ENCODE assay signal across 19 cellular contexts in genomic region chr5:57417320-57417719, GRCh38.
A peak's percentile ranks its signal among the peaks of the same experiment; 100 is the strongest.
DNase-seq lines count a peak whose midpoint lies in the region; ATAC-seq, FAIRE-seq and TF ChIP-seq lines count a peak whose summit lies in the region.
"Had no signal": no experiment of that assay in that cellular context is flagged by ENCODE, and none has a peak within 500 bp of the region (broad histone marks: within the 10 kb centered on the region; RNA-seq: fewer than 3 reads in every experiment).

No MANE protein-coding gene starts in this region.

- H2BK12ac ChIP-seq in H1 (ENCODE audit: low read depth, low read length): 0 out of 2 replicates have a peak overlapping the region, but pooled peaks have one; percentile 2

- ATAC-seq in HepG2 (no peak), right lobe of liver (no peak)
- ATAC-seq in stimulated activated effector memory CD8-positive, alpha-beta T cell treated with anti-CD3 and anti-CD28 coated beads, Interleukin-12 subunit alpha, Interleukin-12 subunit beta, amount 100 ng/mL, for 72 hours: peak; percentile 16
- ATAC-seq: CD8-positive, alpha-beta T cell had no signal

- no peak overlapping the region for H3K4me3 Mint-ChIP-seq in stimulated activated effector memory CD8-positive, alpha-beta T cell treated with anti-CD3 and anti-CD28 coated beads, Interleukin-12 subunit alpha, Interleukin-12 subunit beta, amount 100 ng/mL, for 72 hours
- no peak overlapping the region for H3K4me3 Mint-ChIP-seq in progenitor cell of endocrine pancreas (ENCODE audit: low read depth)
- H3K4me3 Mint-ChIP-seq: B cell; CD8-positive, alpha-beta T cell had no signal

- no peak for TF ChIP-seq RAD21 in HepG2 (CRISPR knock-in tag; IDR thresholded peaks at IDR 0.05)
- TF ChIP-seq RAD21 in H1 (IDR thresholded peaks at IDR 0.05 in 1 of 2, conservative IDR thresholded peaks at IDR 0.05 in 1 of 2; ENCODE audit: low read depth in 2 of 2, low read length in 2 of 2): no peak

- H3K9me3 Mint-ChIP-seq in stimulated activated effector memory CD8-positive, alpha-beta T cell treated with anti-CD3 and anti-CD28 coated beads, Interleukin-12 subunit alpha, Interleukin-12 subunit beta, amount 100 ng/mL, for 72 hours: no peaks in the 10 kb centered on the region
- H3K9me3 Mint-ChIP-seq in progenitor cell of endocrine pancreas (ENCODE audit: low read depth): peaks cover 4% of the 10 kb centered on the region
- H3K9me3 Mint-ChIP-seq: CD8-positive, alpha-beta T cell had no signal

- TF ChIP-seq CTCF in HepG2 (CRISPR knock-in tag; IDR thresholded peaks at IDR 0.05): no peak
- no peak for TF ChIP-seq CTCF in right lobe of liver (IDR thresholded peaks at IDR 0.05)
- TF ChIP-seq CTCF in H1 (IDR thresholded peaks at IDR 0.05; ENCODE audit: control extremely low read depth in 1 of 3, insufficient read depth in 1 of 3, low read depth in 1 of 3, low read length in 3 of 3): no peak
- no peak for TF ChIP-seq CTCF in progenitor cell of endocrine pancreas (IDR thresholded peaks at IDR 0.05; ENCODE audit: unreplicated experiment)

- H3K9ac ChIP-seq in HepG2 (ENCODE audit: insufficient read depth, low read depth, low read length): no peak overlapping the region
- no peak overlapping the region for H3K9ac ChIP-seq in H1 (replicated peaks in 1 of 4; ENCODE audit: extremely low read depth in 1 of 4, low read depth in 3 of 4, low read length in 3 of 4)
- H3K9ac ChIP-seq: BLaER1 treated with 17β-estradiol and CSF1 and Interleukin-3, amounts not matched to agents 10 nM and 100 nM; GM23248 had no signal

- H3K4me3 ChIP-seq in HepG2 (replicated peaks in 1 of 3; ENCODE audit: insufficient read depth in 1 of 3, low read depth in 2 of 3, low read length in 3 of 3): no peak overlapping the region
- H3K4me3 ChIP-seq in right lobe of liver: no peak overlapping the region
- H3K4me3 ChIP-seq in H1 (ENCODE audit: extremely low read depth in 1 of 4, insufficient read depth in 2 of 4, low read depth in 3 of 4, low read length in 4 of 4): no peak overlapping the region
- H3K4me3 ChIP-seq: BLaER1 treated with 17β-estradiol and CSF1 and Interleukin-3, amounts not matched to agents 10 nM and 100 nM; GM23248 had no signal

- intact Hi-C loops in HepG2 (cut with micrococcal nuclease; ENCODE audit: unreplicated experiment): no loop called here
- intact Hi-C loops in right lobe of liver (cut with DNase I): no loop called here

- H4K20me1 ChIP-seq in HepG2 (ENCODE audit: insufficient read depth, low read length): no peaks in the 10 kb centered on the region
- H4K20me1 ChIP-seq in H1 (replicated peaks in 1 of 2; ENCODE audit: control insufficient read depth in 1 of 2, insufficient read depth in 2 of 2, low read length in 2 of 2): no peaks in the 10 kb centered on the region
- H4K20me1 ChIP-seq: BLaER1 treated with 17β-estradiol and CSF1 and Interleukin-3, amounts not matched to agents 10 nM and 100 nM had no signal

- no peak overlapping the region for H4K5ac ChIP-seq in H1 (ENCODE audit: insufficient read length, low read depth, low read length)

- no peak overlapping the region for H3K27ac Mint-ChIP-seq in stimulated activated effector memory CD8-positive, alpha-beta T cell treated with anti-CD3 and anti-CD28 coated beads, Interleukin-12 subunit alpha, Interleukin-12 subunit beta, amount 100 ng/mL, for 72 hours
- H3K27ac Mint-ChIP-seq in progenitor cell of endocrine pancreas: no peak overlapping the region
- H3K27ac Mint-ChIP-seq: B cell; CD8-positive, alpha-beta T cell had no signal

- no peak overlapping the region for H2BK15ac ChIP-seq in H1 (ENCODE audit: low read length)

- H3K4me1 ChIP-seq in HepG2 (ENCODE audit: insufficient read depth, low read length): no peaks in the 10 kb centered on the region
- peaks cover 0 to 5% (median under 1%) of the 10 kb centered on the region in 4 donors for H3K4me1 ChIP-seq in right lobe of liver
- H3K4me1 ChIP-seq in H1 (replicated peaks in 1 of 4; ENCODE audit: control insufficient read depth in 3 of 4, insufficient read depth in 4 of 4, low read length in 3 of 4): no peaks in the 10 kb centered on the region
- H3K4me1 ChIP-seq: BLaER1 treated with 17β-estradiol and CSF1 and Interleukin-3, amounts not matched to agents 10 nM and 100 nM had no signal

- H3K4me2 ChIP-seq in HepG2 (ENCODE audit: low read depth, low read length): no peak overlapping the region
- no peak overlapping the region for H3K4me2 ChIP-seq in H1 (ENCODE audit: insufficient read depth in 1 of 2, low read depth in 2 of 2, low read length in 2 of 2)
- H3K4me2 ChIP-seq: BLaER1 treated with 17β-estradiol and CSF1 and Interleukin-3, amounts not matched to agents 10 nM and 100 nM had no signal

- no peak overlapping the region for H3K27ac ChIP-seq in HepG2 (ENCODE audit: extremely low read length, insufficient read depth, low read length)
- H3K27ac ChIP-seq in right lobe of liver: no peak overlapping the region
- H3K27ac ChIP-seq in H1 (ENCODE audit: low read depth, low read length): no peak overlapping the region
- H3K27ac ChIP-seq: BLaER1 treated with 17β-estradiol and CSF1 and Interleukin-3, amounts not matched to agents 10 nM and 100 nM; GM23248 had no signal

- H3K27me3 ChIP-seq in HepG2 (ENCODE audit: control insufficient read depth in 1 of 2, insufficient read depth in 2 of 2, low read length in 2 of 2) (no peaks in the 10 kb centered on the region), right lobe of liver (no peaks in the 10 kb centered on the region), H1 (replicated peaks in 1 of 4; ENCODE audit: control insufficient read depth in 3 of 4, extremely low read depth in 1 of 4, insufficient read depth in 3 of 4, low read length in 3 of 4) (no peaks in the 10 kb centered on the region)
- H3K27me3 ChIP-seq: BLaER1 treated with 17β-estradiol and CSF1 and Interleukin-3, amounts not matched to agents 10 nM and 100 nM had no signal

- H3K14ac ChIP-seq in H1 (ENCODE audit: insufficient read length): no peak overlapping the region

- no peaks in the 10 kb centered on the region for H3K79me1 ChIP-seq in H1 (ENCODE audit: low read depth, low read length)

- 0% methylated on average over 1 of the region's 6 CpGs for WGBS in HepG2 (ENCODE audit: low lambda C conversion rate)
- WGBS in right lobe of liver (ENCODE audit: insufficient coverage, low coverage, low lambda C conversion rate, missing lambda C conversion rate): 78% methylated on average over 6 of the region's 6 CpGs
- WGBS in H1 (ENCODE audit: extremely low coverage in 1 of 2, insufficient coverage in 1 of 2, insufficient read length in 1 of 2, insufficient replicate concordance in 2 of 2, low coverage in 1 of 2, low lambda C conversion rate in 2 of 2, missing lambda C conversion rate in 1 of 2), 2 experiments: 88% methylated on average over 6 of the region's 6 CpGs; no CpG with 5 or more reads in 1 of the 2 experiments

- H3K36me3 Mint-ChIP-seq in stimulated activated effector memory CD8-positive, alpha-beta T cell treated with anti-CD3 and anti-CD28 coated beads, Interleukin-12 subunit alpha, Interleukin-12 subunit beta, amount 100 ng/mL, for 72 hours: no peaks in the 10 kb centered on the region
- no peaks in the 10 kb centered on the region for H3K36me3 Mint-ChIP-seq in progenitor cell of endocrine pancreas (ENCODE audit: insufficient read depth)
- H3K36me3 Mint-ChIP-seq: CD8-positive, alpha-beta T cell had no signal

- H3K36me3 ChIP-seq in HepG2 (replicated peaks in 1 of 2; ENCODE audit: control insufficient read depth in 1 of 2, insufficient read depth in 2 of 2, low read length in 2 of 2) (no peaks in the 10 kb centered on the region), right lobe of liver (no peaks in the 10 kb centered on the region), H1 (ENCODE audit: control insufficient read depth in 2 of 4, insufficient read depth in 4 of 4, low read length in 3 of 4) (no peaks in the 10 kb centered on the region)
- H3K36me3 ChIP-seq: BLaER1 treated with 17β-estradiol and CSF1 and Interleukin-3, amounts not matched to agents 10 nM and 100 nM had no signal

- no peak overlapping the region for H2BK20ac ChIP-seq in H1 (ENCODE audit: low read length)

- no peak overlapping the region for H2BK120ac ChIP-seq in H1 (replicated peaks; ENCODE audit: low read depth, low read length)

- DNase-seq in HepG2 (ENCODE audit: low spot score) (no peak), right lobe of liver (no peak), H1 (ENCODE audit: low read depth in 1 of 2, low spot score in 2 of 2) (no peak), AML-193 (lab: John Stamatoyannopoulos, UW) (no peak), progenitor cell of endocrine pancreas (ENCODE audit: low spot score, unreplicated experiment) (no peak), occipital lobe (lab: John Stamatoyannopoulos, UW) (no peak)
- no peak for DNase-seq in stimulated activated effector memory CD8-positive, alpha-beta T cell treated with anti-CD3 and anti-CD28 coated beads, Interleukin-12 subunit alpha, Interleukin-12 subunit beta, amount 100 ng/mL, for 72 hours (ENCODE audit: low spot score in 2 of 2)
- DNase-seq: 8988T; CD8-positive, alpha-beta T cell; DMS 273 treated with DMSO at 0.1 percent for 48 hours; GM23248; HCEC 1CT had no signal

- POLR2A ChIA-PET in HepG2 (lab: Yijun Ruan, JAX) (no interaction called here), H1 (lab: Charles Lee; ENCODE audit: partially characterized antibody) (no interaction called here)

- no peak overlapping the region for H2AK5ac ChIP-seq in H1 (ENCODE audit: low read depth, low read length)

- H3K23me2 ChIP-seq in H1 (ENCODE audit: low read depth, low read length): no peaks in the 10 kb centered on the region

- H2AFZ ChIP-seq in HepG2 (ENCODE audit: low read length) (no peak overlapping the region), H1 (ENCODE audit: low read length) (no peak overlapping the region)
- H2AFZ ChIP-seq: GM23248 had no signal

- TF ChIP-seq EP300 in HepG2 (IDR thresholded peaks at IDR 0.05; ENCODE audit: low read depth in 2 of 2, low read length in 2 of 2) (no peak), HepG2 (CRISPR knock-in tag; IDR thresholded peaks at IDR 0.05; ENCODE audit: borderline replicate concordance) (no peak), H1 (IDR thresholded peaks at IDR 0.05; ENCODE audit: borderline replicate concordance in 1 of 2, low read depth in 2 of 2, low read length in 2 of 2) (no peak)

- TF ChIP-seq POLR2A in HepG2 (IDR thresholded peaks at IDR 0.05; ENCODE audit: insufficient read depth in 1 of 2, low read depth in 2 of 2, low read length in 2 of 2) (no peak), right lobe of liver (IDR thresholded peaks at IDR 0.05) (no peak), H1 (IDR thresholded peaks at IDR 0.05; ENCODE audit: control extremely low read depth in 1 of 2, low read depth in 2 of 2, low read length in 2 of 2) (no peak)

- H3K9me3 ChIP-seq in HepG2 (ENCODE audit: low read length) (no peaks in the 10 kb centered on the region), right lobe of liver (no peaks in the 10 kb centered on the region), H1 (ENCODE audit: insufficient read depth in 2 of 2, low read depth in 1 of 2, low read length in 1 of 2) (no peaks in the 10 kb centered on the region)

- H3K4me1 Mint-ChIP-seq in stimulated activated effector memory CD8-positive, alpha-beta T cell treated with anti-CD3 and anti-CD28 coated beads, Interleukin-12 subunit alpha, Interleukin-12 subunit beta, amount 100 ng/mL, for 72 hours: no peaks in the 10 kb centered on the region
- peaks cover 19% of the 10 kb centered on the region for H3K4me1 Mint-ChIP-seq in progenitor cell of endocrine pancreas (ENCODE audit: low read depth)
- H3K4me1 Mint-ChIP-seq: B cell had no signal

- no peak overlapping the region for H3K56ac ChIP-seq in H1 (replicated peaks; ENCODE audit: insufficient read length, low read depth, low read length)

- H3K4ac ChIP-seq in H1 (replicated peaks; ENCODE audit: insufficient read length, low read depth, low read length): no peak overlapping the region

- no peak overlapping the region for H3K18ac ChIP-seq in H1 (ENCODE audit: extremely low read depth, low read length)

- no peak overlapping the region for H4K91ac ChIP-seq in H1 (replicated peaks; ENCODE audit: insufficient read length, low read length)

- H4K8ac ChIP-seq in H1 (ENCODE audit: extremely low read depth, insufficient read depth, low read length): no peak overlapping the region

- CTCF ChIA-PET in HepG2 (lab: Yijun Ruan, JAX; ENCODE audit: low intra/inter-chr PET ratio, low total read pairs): no interaction called here
- CTCF ChIA-PET in H1 (lab: Charles Lee; ENCODE audit: partially characterized antibody): no interaction called here

- H3K79me2 ChIP-seq in HepG2 (ENCODE audit: insufficient read depth, low read length) (no peaks in the 10 kb centered on the region), H1 (ENCODE audit: control insufficient read depth in 1 of 2, insufficient read depth in 2 of 2, low read length in 2 of 2) (no peaks in the 10 kb centered on the region)

- no peak overlapping the region for H2BK5ac ChIP-seq in H1 (ENCODE audit: low read depth, low read length)

- H3K23ac ChIP-seq in H1 (ENCODE audit: insufficient read length): no peak overlapping the region

- no TSS peak for BruUV-seq in HepG2 (replicated peaks; lab: Mats Ljungman, UMichigan)

- in situ Hi-C loops in HepG2 (cut with HindIII; ENCODE audit: extremely low pct_ligation_motif_present, low pct_unique_long_range_greater_than_20kb): no loop called here

- FAIRE-seq in HepG2 (lab: Jason Lieb, UNC) (no peak), H1 (lab: Jason Lieb, UNC) (no peak)
- FAIRE-seq: G401.6, GM12891, GM19239, H54, HTR-8/SVneo had no signal

- no peaks in the 10 kb centered on the region for H3K27me3 Mint-ChIP-seq in progenitor cell of endocrine pancreas
